6 cellular contexts compared by ENCODE assay signal in genomic region chr6:24476631-24477030, GRCh38.
"Had no signal": no experiment of that assay in that cellular context is flagged by ENCODE, and none has a peak within 500 bp of the region (broad histone marks: within the 10 kb centered on the region; RNA-seq: fewer than 3 reads in every experiment).

No MANE protein-coding gene starts in this region.

- H3K4me1 ChIP-seq: HAP-1 had no signal

- DNase-seq: GM23248, GOT3, H7, IMR-90 had no signal

- ATAC-seq: K562 had no signal

- H3K4me3 ChIP-seq: GM23248, HAP-1, K562 had no signal

- H2AFZ ChIP-seq: GM23248 had no signal

- H3K36me3 ChIP-seq: HAP-1 had no signal

- H3K27ac ChIP-seq: GM23248 had no signal

- H3K9ac ChIP-seq: GM23248 had no signal
